Comparison of ENCODE assay signal across 27 cellular contexts in genomic region chr4:153619811-153620210, GRCh38.
DNase-seq lines count a peak whose midpoint lies in the region; ATAC-seq and TF ChIP-seq lines count a peak whose summit lies in the region.
"Had no signal": no experiment of that assay in that cellular context is flagged by ENCODE, and none has a peak within 500 bp of the region (broad histone marks: within the 10 kb centered on the region; RNA-seq: fewer than 3 reads in every experiment).

No MANE protein-coding gene starts in this region.

- no TSS peak for BruUV-seq in PC-3 (replicated peaks; lab: Mats Ljungman, UMichigan)

- H3K4me1 Mint-ChIP-seq in activated naive CD4-positive, alpha-beta T cell treated with anti-CD3 and anti-CD28 coated beads, Interleukin-2, amount 50 U/mL, for 24 hours = peaks cover 29% of the 10 kb centered on the region
- peaks cover 9% of the 10 kb centered on the region for H3K4me1 Mint-ChIP-seq in memory B cell
- H3K4me1 Mint-ChIP-seq in stimulated activated effector memory CD8-positive, alpha-beta T cell treated with anti-CD3 and anti-CD28 coated beads, Interleukin-12 subunit alpha, Interleukin-12 subunit beta, amount 100 ng/mL, for 72 hours = peaks cover 30% of the 10 kb centered on the region

- H3K9me3 ChIP-seq in SK-N-MC (ENCODE audit: low read depth, low read length) = no peaks in the 10 kb centered on the region
- H3K9me3 ChIP-seq in PC-3 (ENCODE audit: low read length) = no peaks in the 10 kb centered on the region
- H3K9me3 ChIP-seq: Caco-2, esophagus squamous epithelium, ovary, upper lobe of right lung had no signal

- peaks cover 35% of the 10 kb centered on the region for H3K36me3 Mint-ChIP-seq in activated naive CD4-positive, alpha-beta T cell treated with anti-CD3 and anti-CD28 coated beads, Interleukin-2, amount 50 U/mL, for 24 hours
- peaks cover 41% of the 10 kb centered on the region for H3K36me3 Mint-ChIP-seq in memory B cell
- H3K36me3 Mint-ChIP-seq in stimulated activated effector memory CD8-positive, alpha-beta T cell treated with anti-CD3 and anti-CD28 coated beads, Interleukin-12 subunit alpha, Interleukin-12 subunit beta, amount 100 ng/mL, for 72 hours = peaks cover 92% of the 10 kb centered on the region

- H2AFZ ChIP-seq in PC-3 (ENCODE audit: low read length) = no peak overlapping the region

- no peaks in the 10 kb centered on the region for H3K9me2 ChIP-seq in PC-3 (replicated peaks; ENCODE audit: low read length)

- H3K4me3 ChIP-seq in SK-N-MC = peak overlapping the region; percentile 23
- H3K4me3 ChIP-seq in PC-3 (ENCODE audit: low read length) = no peak overlapping the region
- H3K4me3 ChIP-seq: cardiac muscle cell, esophagus squamous epithelium, ovary, upper lobe of right lung had no signal

- no peaks in the 10 kb centered on the region for H3K4me1 ChIP-seq in PC-3 (ENCODE audit: insufficient read depth, low read length)
- H3K4me1 ChIP-seq: Caco-2, esophagus squamous epithelium, upper lobe of right lung had no signal

- no peak overlapping the region for H3K4me3 Mint-ChIP-seq in activated naive CD4-positive, alpha-beta T cell treated with anti-CD3 and anti-CD28 coated beads, Interleukin-2, amount 50 U/mL, for 24 hours
- H3K4me3 Mint-ChIP-seq in memory B cell = no peak overlapping the region
- no peak overlapping the region for H3K4me3 Mint-ChIP-seq in stimulated activated effector memory CD8-positive, alpha-beta T cell treated with anti-CD3 and anti-CD28 coated beads, Interleukin-12 subunit alpha, Interleukin-12 subunit beta, amount 100 ng/mL, for 72 hours
- H3K4me3 Mint-ChIP-seq: activated CD8-positive, alpha-beta memory T cell treated with anti-CD3 and anti-CD28 coated beads, Interleukin-2, amount 10 ng/mL, durations not matched to agents 7 days and 5 days had no signal

- no peak for TF ChIP-seq CTCF in PC-3 (conservative IDR thresholded peaks at IDR 0.05; ENCODE audit: low read depth, low read length)

- no peaks in the 10 kb centered on the region for H3K9me3 Mint-ChIP-seq in activated naive CD4-positive, alpha-beta T cell treated with anti-CD3 and anti-CD28 coated beads, Interleukin-2, amount 50 U/mL, for 24 hours
- no peaks in the 10 kb centered on the region for H3K9me3 Mint-ChIP-seq in memory B cell
- no peaks in the 10 kb centered on the region for H3K9me3 Mint-ChIP-seq in stimulated activated effector memory CD8-positive, alpha-beta T cell treated with anti-CD3 and anti-CD28 coated beads, Interleukin-12 subunit alpha, Interleukin-12 subunit beta, amount 100 ng/mL, for 72 hours
- H3K9me3 Mint-ChIP-seq: activated naive CD4-positive, alpha-beta T cell treated with anti-CD3 and anti-CD28 coated beads, Interleukin-2, amount 50 U/mL, for 72 hours had no signal

- DNase-seq in activated naive CD4-positive, alpha-beta T cell treated with anti-CD3 and anti-CD28 coated beads, Interleukin-2, amount 50 U/mL, for 16 hours = no peak
- no peak for DNase-seq in SK-N-MC (ENCODE audit: low read depth, low spot score)
- no peak for DNase-seq in memory B cell (ENCODE audit: low spot score in 2 of 2)
- DNase-seq in stimulated activated effector memory CD8-positive, alpha-beta T cell treated with anti-CD3 and anti-CD28 coated beads, Interleukin-12 subunit alpha, Interleukin-12 subunit beta, amount 100 ng/mL, for 72 hours (ENCODE audit: low spot score in 2 of 2) = no peak
- DNase-seq in PC-3 = no peak
- DNase-seq in cerebellar cortex (ENCODE audit: low spot score) = no peak
- no peak for DNase-seq in kidney glomerular epithelial cell (lab: John Stamatoyannopoulos, UW)
- DNase-seq: activated CD4-positive, alpha-beta T cell treated with anti-CD3 and anti-CD28 coated beads for 48 hours; activated CD8-positive, alpha-beta memory T cell treated with anti-CD3 and anti-CD28 coated beads, Interleukin-2, amount 10 ng/mL, durations not matched to agents 7 days and 5 days; aorta; Caco-2; esophagus squamous epithelium; foreskin melanocyte; left cardiac atrium; NCI-H1417; NCI-H2029 treated with DMSO at 0.1 percent for 48 hours; NCI-H2227 treated with DMSO at 0.1 percent for 48 hours; NCI-H774; ovary; retina; small intestine; stimulated activated CD4-positive, alpha-beta T cell treated with anti-CD3 and anti-CD28 coated beads, Interleukin-1b, Interleukin-23, amount 100 ng/mL, for 48 hours; upper lobe of right lung had no signal

- peak overlapping the region; percentile 46 for H3K27ac Mint-ChIP-seq in activated naive CD4-positive, alpha-beta T cell treated with anti-CD3 and anti-CD28 coated beads, Interleukin-2, amount 50 U/mL, for 24 hours
- H3K27ac Mint-ChIP-seq in memory B cell = peak overlapping the region; percentile 45
- peak overlapping the region; percentile 6 for H3K27ac Mint-ChIP-seq in stimulated activated effector memory CD8-positive, alpha-beta T cell treated with anti-CD3 and anti-CD28 coated beads, Interleukin-12 subunit alpha, Interleukin-12 subunit beta, amount 100 ng/mL, for 72 hours
- H3K27ac Mint-ChIP-seq: activated CD8-positive, alpha-beta memory T cell treated with anti-CD3 and anti-CD28 coated beads, Interleukin-2, amount 10 ng/mL, durations not matched to agents 7 days and 5 days had no signal

- POLR2A ChIA-PET in PC-3 (lab: Charles Lee; ENCODE audit: unreplicated experiment) = no interaction called here

- no peaks in the 10 kb centered on the region for H3K79me2 ChIP-seq in PC-3 (ENCODE audit: low read length)

- H4K20me1 ChIP-seq in PC-3 (ENCODE audit: low read length) = no peaks in the 10 kb centered on the region

- intact Hi-C loops in PC-3 (cut with micrococcal nuclease) = no loop called here

- no peaks in the 10 kb centered on the region for H3K27me3 Mint-ChIP-seq in activated naive CD4-positive, alpha-beta T cell treated with anti-CD3 and anti-CD28 coated beads, Interleukin-2, amount 50 U/mL, for 24 hours
- H3K27me3 Mint-ChIP-seq in memory B cell = no peaks in the 10 kb centered on the region
- H3K27me3 Mint-ChIP-seq: activated CD8-positive, alpha-beta memory T cell treated with anti-CD3 and anti-CD28 coated beads, Interleukin-2, amount 10 ng/mL, durations not matched to agents 7 days and 5 days had no signal

- H3K27ac ChIP-seq in SK-N-MC (peak overlapping the region; percentile 77), PC-3 (ENCODE audit: low read length) (no peak overlapping the region)
- H3K27ac ChIP-seq: cardiac muscle cell, esophagus squamous epithelium, ovary, RWPE1, upper lobe of right lung had no signal

- no peaks in the 10 kb centered on the region for H3F3A ChIP-seq in PC-3 (ENCODE audit: low read length, unreplicated experiment)

- ATAC-seq in memory B cell (ENCODE audit: low read depth) (no peak), PC-3 (no peak)
- ATAC-seq in stimulated activated effector memory CD8-positive, alpha-beta T cell treated with anti-CD3 and anti-CD28 coated beads, Interleukin-12 subunit alpha, Interleukin-12 subunit beta, amount 100 ng/mL, for 72 hours = no peak
- ATAC-seq: activated CD8-positive, alpha-beta memory T cell treated with anti-CD3 and anti-CD28 coated beads, Interleukin-2, amount 10 ng/mL, durations not matched to agents 7 days and 5 days; activated naive CD4-positive, alpha-beta T cell treated with anti-CD3 and anti-CD28 coated beads, Interleukin-2, amount 50 U/mL, for 72 hours; left cardiac atrium; upper lobe of right lung had no signal

- H3K36me3 ChIP-seq in SK-N-MC (ENCODE audit: insufficient read depth, low read length) (peaks cover 54% of the 10 kb centered on the region), PC-3 (ENCODE audit: low read depth, low read length) (no peaks in the 10 kb centered on the region)
- H3K36me3 ChIP-seq: cardiac muscle cell, ovary had no signal

- no peak overlapping the region for H3K4me2 ChIP-seq in PC-3 (ENCODE audit: low read length)

- H3K9ac ChIP-seq in SK-N-MC (ENCODE audit: insufficient read length) (no peak overlapping the region), PC-3 (ENCODE audit: low read length) (no peak overlapping the region)

- CTCF ChIA-PET in PC-3 (lab: Charles Lee) = no interaction called here

- H3K27me3 ChIP-seq in PC-3 (ENCODE audit: low read length) = no peaks in the 10 kb centered on the region
- H3K27me3 ChIP-seq: cardiac muscle cell, esophagus squamous epithelium, ovary, upper lobe of right lung had no signal
